Comparison of ENCODE assay signal across 11 cellular contexts in the genomic region with DNA sequence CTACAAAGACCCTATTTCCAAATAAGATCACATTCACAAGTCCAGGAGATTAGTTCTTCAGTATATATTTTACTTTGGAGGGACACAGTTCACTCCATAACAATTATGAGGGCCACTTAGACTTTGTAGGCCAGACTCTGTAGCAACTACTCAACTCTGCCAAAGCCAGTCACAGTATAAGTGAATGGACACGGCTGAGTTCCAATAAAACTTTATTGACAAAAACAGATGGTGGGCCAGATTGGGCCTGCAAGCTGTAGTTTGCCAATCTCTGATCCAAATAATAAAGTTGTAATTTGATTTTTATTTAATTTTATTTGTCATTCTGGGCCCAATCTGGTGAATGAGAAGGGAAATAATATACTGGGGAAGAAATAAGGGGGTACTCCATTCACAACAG.
"Had no signal": no experiment of that assay in that cellular context is flagged by ENCODE, and none has a peak within 500 bp of the region (broad histone marks: within the 10 kb centered on the region; RNA-seq: fewer than 3 reads in every experiment).

No MANE protein-coding gene starts in this region.

- H3K4me1 ChIP-seq: HAP-1 had no signal

- FAIRE-seq: H1, H54 had no signal

- H3K27ac ChIP-seq: GM23248 had no signal

- H3K9me3 Mint-ChIP-seq: H9 had no signal

- H3K4me2 ChIP-seq: GM23338 had no signal

- H3K4me1 Mint-ChIP-seq: GM23338 had no signal

- H2AFZ ChIP-seq: GM23248, GM23338 had no signal

- ATAC-seq: GM23338, HCT116 had no signal

- H3K36me3 ChIP-seq: HAP-1 had no signal

- H3K9me3 ChIP-seq: HAP-1 had no signal

- H3K4me3 ChIP-seq: GM23248, GM23338, HAP-1 had no signal

- DNase-seq: GM23248, GOT3, H7, H9, HCEC 1CT, HFFc6 had no signal

- H3K9ac ChIP-seq: GM23248 had no signal

- H3K4me3 Mint-ChIP-seq: GM23338, H9, HFFc6 had no signal

- H3K27ac Mint-ChIP-seq: GM23338, H9, HFFc6 had no signal
